Comparison of ENCODE assay signal across 28 cellular contexts in the genomic region with DNA sequence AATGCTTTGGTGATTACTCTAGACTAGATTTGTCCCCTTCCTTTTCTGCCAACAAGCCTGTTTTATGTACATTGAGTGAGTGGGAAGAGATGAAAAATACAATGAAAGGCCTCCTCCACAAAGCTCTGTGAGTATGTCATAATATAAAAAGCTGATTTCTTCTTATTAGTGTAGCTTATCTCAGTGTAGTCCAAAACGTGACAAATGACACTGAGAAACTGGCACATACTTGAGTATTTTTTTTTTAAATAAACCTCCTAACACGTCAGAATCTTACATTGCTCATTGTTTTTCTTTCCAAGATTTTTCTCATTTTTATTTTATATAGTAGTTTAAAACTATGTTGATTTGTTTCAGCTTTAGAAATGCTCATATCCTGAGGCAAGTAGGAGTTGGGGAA. TPM values are rescaled to one million over a fixed set of nuclear protein-coding genes. Genes with fewer than 3 reads are reported as not detected.
"Had no signal": no experiment of that assay in that cellular context is flagged by ENCODE, and none has a peak within 500 bp of the region (broad histone marks: within the 10 kb centered on the region; RNA-seq: fewer than 3 reads in every experiment).

No MANE protein-coding gene starts in this region.

- H3K36me3 ChIP-seq: brain microvascular endothelial cell, Peyer's patch, SJSA1 had no signal

- ATAC-seq: activated CD8-positive, alpha-beta memory T cell treated with anti-CD3 and anti-CD28 coated beads, Interleukin-2, amount 10 ng/mL, durations not matched to agents 7 days and 5 days; activated naive CD4-positive, alpha-beta T cell treated with anti-CD3 and anti-CD28 coated beads, Interleukin-2, amount 50 U/mL, for 72 hours; activated naive CD8-positive, alpha-beta T cell treated with anti-CD3 and anti-CD28 coated beads, Interleukin-2, amount 50 U/mL, for 24 hours; activated T-cell treated with anti-CD3 and anti-CD28 coated beads, Interleukin-2, amount 50 U/mL, for 4 hours; T-helper 17 cell; WTC11 had no signal

- H3K9me3 ChIP-seq: Peyer's patch, SJSA1 had no signal

- H3K4me1 ChIP-seq: Peyer's patch, SJSA1 had no signal

- DNase-seq: activated CD4-positive, alpha-beta T cell treated with anti-CD3 and anti-CD28 coated beads, Interleukin-2, amount 10 ng/mL, durations not matched to agents 24 days and 14 days; activated CD4-positive, alpha-beta T cell treated with anti-CD3 and anti-CD28 coated beads, Interleukin-2, amount 50 U/mL, for 48 hours; activated CD4-positive, CD25-positive, alpha-beta regulatory T cell treated with anti-CD3 and anti-CD28 coated beads, Interleukin-2, amount 50 U/mL, for 72 hours; activated CD8-positive, alpha-beta memory T cell treated with anti-CD3 and anti-CD28 coated beads, Interleukin-2, amount 10 ng/mL, durations not matched to agents 7 days and 5 days; activated effector memory CD4-positive, alpha-beta T cell treated with anti-CD3 and anti-CD28 coated beads, Interleukin-2, amount 50 U/mL, for 16 hours; activated naive CD4-positive, alpha-beta T cell treated with Interleukin-2 at 50 U/mL for 16 hours; activated naive CD8-positive, alpha-beta T cell treated with anti-CD3 and anti-CD28 coated beads, Interleukin-2, amount 50 U/mL, for 24 hours; activated T-cell treated with anti-CD3 and anti-CD28 coated beads, Interleukin-2, amount 50 U/mL, for 4 hours; amygdala; brain microvascular endothelial cell; cerebellar nuclear complex; MM.1S; NCI-H1105; NCI-H1436; NCI-H1694 treated with DMSO at 0.1 percent for 48 hours; NCI-H2081; NCI-H510A treated with DMSO at 0.1 percent for 48 hours; NCI-H69; NK-92 treated with Interleukin-12 subunit alpha and Interleukin-12 subunit beta, amount 100 ng/mL, for 24 hours; OCI-M1; Peyer's patch; SHP77; T-helper 17 cell; T-helper 9 cell had no signal

- H3K27ac ChIP-seq: brain microvascular endothelial cell, Peyer's patch, RWPE1, SJSA1 had no signal

- H3K4me3 ChIP-seq: Peyer's patch, SJSA1 had no signal

- H3K27me3 ChIP-seq: brain microvascular endothelial cell, Peyer's patch, SJSA1 had no signal

RNA-seq across cellular contexts. Expression of gene FIGN, which starts 17.9 kb away (rescaled TPM):
- total RNA-seq: activated CD4-positive, alpha-beta T cell treated with anti-CD3 and anti-CD28 coated beads, Interleukin-2, amount 10 ng/mL, durations not matched to agents 24 days and 14 days; activated CD8-positive, alpha-beta memory T cell treated with anti-CD3 and anti-CD28 coated beads, Interleukin-2, amount 10 ng/mL, durations not matched to agents 7 days and 5 days; activated naive CD4-positive, alpha-beta T cell treated with anti-CD3 and anti-CD28 coated beads, Interleukin-2, amount 50 U/mL, for 72 hours; activated T-cell treated with anti-CD3 and anti-CD28 coated beads, Interleukin-2, amount 50 U/mL, for 4 hours; T-helper 17 cell had no signal
